ENCODE assay signal across 13 cellular contexts in the genomic region with DNA sequence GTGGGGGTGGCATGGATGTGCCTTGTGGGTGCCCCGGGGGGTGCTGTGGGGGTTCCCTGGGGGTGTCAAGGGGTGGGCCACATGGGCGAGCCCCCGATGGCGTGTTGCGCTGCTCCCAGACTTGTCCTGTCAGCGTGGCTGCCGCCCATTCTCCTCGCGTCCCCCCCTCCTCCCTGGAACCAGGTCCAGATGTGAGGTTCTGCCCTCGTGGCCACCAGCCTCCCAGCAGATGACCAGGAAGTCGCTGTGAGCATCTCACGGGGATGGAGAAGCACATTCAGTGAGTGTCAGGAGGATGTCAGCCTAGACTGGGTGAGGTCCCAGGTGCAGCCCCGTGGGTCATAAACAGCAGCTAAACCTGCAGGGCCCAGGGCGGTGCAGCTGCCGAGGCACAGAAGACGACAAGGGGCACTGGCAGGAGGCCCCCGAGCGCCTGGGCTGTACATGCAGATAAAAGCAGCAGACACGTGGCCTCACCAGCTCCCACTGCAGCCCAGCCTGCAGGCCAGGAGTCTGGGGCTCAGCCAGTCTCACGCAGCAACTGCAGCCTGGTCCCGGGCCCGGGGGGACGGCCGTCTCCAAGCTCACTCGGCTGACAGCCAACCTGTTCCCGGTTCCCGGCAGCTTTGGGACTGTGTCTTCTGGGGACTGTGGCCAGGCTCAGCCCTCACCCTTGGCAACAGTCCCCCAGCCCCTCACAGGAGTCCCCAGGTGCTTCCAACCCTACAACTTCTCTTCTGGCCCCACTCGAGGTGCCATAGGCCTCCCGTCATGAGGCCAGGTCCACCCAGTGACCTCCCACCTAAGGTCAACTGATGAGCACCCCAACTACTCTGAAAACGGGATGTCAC. TPM values are rescaled to one million over a fixed set of nuclear protein-coding genes. Genes with fewer than 3 reads are reported as not detected.
DNase-seq lines count a peak whose midpoint lies in the region; ATAC-seq, FAIRE-seq and TF ChIP-seq lines count a peak whose summit lies in the region.
"Had no signal": no experiment of that assay in that cellular context is flagged by ENCODE, and none has a peak within 500 bp of the region (broad histone marks: within the 10 kb centered on the region; RNA-seq: fewer than 3 reads in every experiment).

No MANE protein-coding gene starts in this region.

- no peak overlapping the region for H3K9ac ChIP-seq in endodermal cell (ENCODE audit: extremely low read depth, low read length, poor library complexity, severe bottlenecking)

- TF ChIP-seq CTCF in endodermal cell (conservative IDR thresholded peaks at IDR 0.05) (no peak), testis (IDR thresholded peaks at IDR 0.05) (no peak)

- H3K27ac ChIP-seq in endodermal cell (ENCODE audit: low read depth, low read length) (no peak overlapping the region), testis (no peak overlapping the region)
- H3K27ac ChIP-seq: RWPE1 had no signal

- no peaks in the 10 kb centered on the region for H3K36me3 ChIP-seq in endodermal cell (ENCODE audit: control insufficient read depth, insufficient read depth, low read length)
- H3K36me3 ChIP-seq in testis (ENCODE audit: low read depth, missing control alignments) = no peaks in the 10 kb centered on the region
- H3K36me3 ChIP-seq: transverse colon had no signal

- H3K4me3 ChIP-seq in endodermal cell (ENCODE audit: low read length) (no peak overlapping the region), testis (no peak overlapping the region)
- H3K4me3 ChIP-seq: transverse colon had no signal

- no peaks in the 10 kb centered on the region for H3K36me3 Mint-ChIP-seq in endodermal cell (ENCODE audit: low read depth)
- H3K36me3 Mint-ChIP-seq: activated naive CD8-positive, alpha-beta T cell treated with anti-CD3 and anti-CD28 coated beads for 36 hours had no signal

- H3K27me3 Mint-ChIP-seq in endodermal cell (ENCODE audit: insufficient read depth) = no peaks in the 10 kb centered on the region

- TF ChIP-seq POLR2A in testis (IDR thresholded peaks at IDR 0.05) = no peak

- 84 to 92% methylated on average over 20 to 30 of the region's 30 CpGs for WGBS in endodermal cell (ENCODE audit: insufficient coverage in 1 of 2, insufficient read length in 1 of 2), 2 experiments
- 50 to 54% methylated on average over 15 to 30 of the region's 30 CpGs for WGBS in testis, 2 donors

- no peak overlapping the region for H3K27ac Mint-ChIP-seq in endodermal cell
- H3K27ac Mint-ChIP-seq: activated naive CD8-positive, alpha-beta T cell treated with anti-CD3 and anti-CD28 coated beads for 36 hours; effector memory CD8-positive, alpha-beta T cell had no signal

- H3K9me3 ChIP-seq in endodermal cell (ENCODE audit: control insufficient read depth, low read length) (no peaks in the 10 kb centered on the region), testis (no peaks in the 10 kb centered on the region)
- H3K9me3 ChIP-seq: transverse colon had no signal

- H3K27me3 ChIP-seq in endodermal cell (ENCODE audit: control insufficient read depth, insufficient read depth, low read length, poor library complexity, severe bottlenecking) (no peaks in the 10 kb centered on the region), testis (no peaks in the 10 kb centered on the region)

- intact Hi-C loops in testis (cut with DNase I; ENCODE audit: low total_unique reads) = no loop called here

- peak; percentile 53 for DNase-seq in activated CD8-positive, alpha-beta memory T cell treated with anti-CD3 and anti-CD28 coated beads for 24 hours
- DNase-seq in activated CD8-positive, alpha-beta memory T cell treated with anti-CD3 and anti-CD28 coated beads, Interleukin-2, amount 50 U/mL, for 4 hours = no peak
- peak; percentile 59 for DNase-seq in endodermal cell
- peak; percentile 44 for DNase-seq in medulla oblongata (ENCODE audit: extremely low spot score)
- peak; percentile 51 for DNase-seq in testis
- DNase-seq in urothelium cell line (ENCODE audit: low spot score) = no peak
- DNase-seq: activated naive CD8-positive, alpha-beta T cell treated with anti-CD3 and anti-CD28 coated beads for 36 hours; effector memory CD8-positive, alpha-beta T cell; NCI-H2171 treated with DMSO at 0.1 percent for 48 hours; transverse colon had no signal

- ATAC-seq in GM21381 (IDR thresholded peaks at IDR 0.05; ENCODE audit: unreplicated experiment) = no peak
- ATAC-seq in HG03432 (IDR thresholded peaks at IDR 0.05; ENCODE audit: unreplicated experiment) = no peak
- ATAC-seq: effector memory CD8-positive, alpha-beta T cell had no signal

- H3K4me3 Mint-ChIP-seq in endodermal cell = no peak overlapping the region
- H3K4me3 Mint-ChIP-seq: activated naive CD8-positive, alpha-beta T cell treated with anti-CD3 and anti-CD28 coated beads for 36 hours; effector memory CD8-positive, alpha-beta T cell had no signal

- H3K4me1 ChIP-seq in endodermal cell (ENCODE audit: control insufficient read depth, insufficient read depth, low read length) (no peaks in the 10 kb centered on the region), testis (peaks cover 6% of the 10 kb centered on the region)

- no peaks in the 10 kb centered on the region for H3K9me3 Mint-ChIP-seq in endodermal cell
- H3K9me3 Mint-ChIP-seq: activated naive CD8-positive, alpha-beta T cell treated with anti-CD3 and anti-CD28 coated beads for 36 hours; effector memory CD8-positive, alpha-beta T cell had no signal

- FAIRE-seq in urothelium cell line (lab: Jason Lieb, UNC) = no peak

- no peaks in the 10 kb centered on the region for H3K4me1 Mint-ChIP-seq in endodermal cell
- H3K4me1 Mint-ChIP-seq: activated naive CD8-positive, alpha-beta T cell treated with anti-CD3 and anti-CD28 coated beads for 36 hours had no signal

RNA-seq across cellular contexts. Expression of a gene that starts 17.5 kb away (rescaled TPM):
- 100 to 1,000 TPM; 259 to 377 TPM for total RNA-seq in endodermal cell
- polyA plus RNA-seq in endodermal cell (2013, experiment 1 of 2) = 117 TPM
- 114 TPM for polyA plus RNA-seq in endodermal cell (2013, experiment 2 of 2)
- total RNA-seq in testis = 100 to 1,000 TPM; 192 to 236 TPM
- polyA plus RNA-seq in testis (ENCODE audit: insufficient read depth, low read depth, low replicate concordance) = 362 TPM

Comparison
In these comparisons a context has a peak if more than half of its experiments do, and no peak if none do; other contexts are left out.
1. DNase-seq: peak in activated CD8-positive, alpha-beta memory T cell treated with anti-CD3 and anti-CD28 coated beads for 24 hours (single experiment), endodermal cell (single experiment), medulla oblongata (single experiment) and testis (single experiment); none in activated CD8-positive, alpha-beta memory T cell treated with anti-CD3 and anti-CD28 coated beads, Interleukin-2, amount 50 U/mL, for 4 hours (single experiment) and urothelium cell line (single experiment).